ENCODE assay signal across 14 cellular contexts in genomic region chr12:25253371-25254068, GRCh38. TPM values are rescaled to one million over a fixed set of nuclear protein-coding genes. Genes with fewer than 3 reads are reported as not detected.
DNase-seq lines count a peak whose midpoint lies in the region; ATAC-seq, FAIRE-seq and TF ChIP-seq lines count a peak whose summit lies in the region.
"Had no signal": no experiment of that assay in that cellular context is flagged by ENCODE, and none has a peak within 500 bp of the region (broad histone marks: within the 10 kb centered on the region; RNA-seq: fewer than 3 reads in every experiment).

No MANE protein-coding gene starts in this region.

- 85% methylated on average over 5 of the region's 5 CpGs for WGBS in esophagus muscularis mucosa

- H3K9me3 ChIP-seq in CD8-positive, alpha-beta T cell (ENCODE audit: low read length) = no peaks in the 10 kb centered on the region
- H3K9me3 ChIP-seq in naive thymus-derived CD4-positive, alpha-beta T cell (ENCODE audit: control insufficient read depth in 2 of 3, low read length in 3 of 3) = no peaks in the 10 kb centered on the region
- no peaks in the 10 kb centered on the region for H3K9me3 ChIP-seq in esophagus muscularis mucosa
- H3K9me3 ChIP-seq: mucosa of descending colon had no signal

- H3K27me3 Mint-ChIP-seq in CD8-positive, alpha-beta T cell (ENCODE audit: low read depth) = no peaks in the 10 kb centered on the region
- H3K27me3 Mint-ChIP-seq in T-cell = no peaks in the 10 kb centered on the region
- H3K27me3 Mint-ChIP-seq in naive thymus-derived CD4-positive, alpha-beta T cell = peaks cover 0 to 25% (median 0%) of the 10 kb centered on the region in 5 donors

- DNase-seq in CD8-positive, alpha-beta T cell = no peak
- DNase-seq in T-cell (no peak), esophagus muscularis mucosa (ENCODE audit: extremely low spot score) (no peak), H54 (ENCODE audit: insufficient read length, low spot score) (no peak)
- DNase-seq in naive thymus-derived CD4-positive, alpha-beta T cell = no peak
- DNase-seq: activated CD4-positive, alpha-beta T cell treated with anti-CD3 and anti-CD28 coated beads, Interleukin-2, amount 50 U/mL, for 4 hours; activated naive CD4-positive, alpha-beta T cell treated with anti-CD3 and anti-CD28 coated beads, Interleukin-2, amount 50 U/mL, for 16 hours; activated T-cell treated with anti-CD3 and anti-CD28 coated beads, Interleukin-2, amount 50 U/mL, for 4 hours; mucosa of descending colon; right cardiac atrium had no signal

- no peak for TF ChIP-seq EP300 in esophagus muscularis mucosa (IDR thresholded peaks at IDR 0.05)

- ATAC-seq in CD8-positive, alpha-beta T cell = no peak
- ATAC-seq in GM18517 (IDR thresholded peaks at IDR 0.05; ENCODE audit: unreplicated experiment) = peak; percentile 27
- no peak for ATAC-seq in T-cell (replicated peaks in 1 of 4)
- ATAC-seq in naive thymus-derived CD4-positive, alpha-beta T cell = no peak
- no peak for ATAC-seq in GM21529 (IDR thresholded peaks at IDR 0.05; ENCODE audit: unreplicated experiment)
- ATAC-seq: activated T-cell treated with anti-CD3 and anti-CD28 coated beads, Interleukin-2, amount 50 U/mL, for 4 hours; left lobe of liver; mucosa of descending colon; right cardiac atrium had no signal

- H3K9me3 Mint-ChIP-seq in CD8-positive, alpha-beta T cell = no peaks in the 10 kb centered on the region
- no peaks in the 10 kb centered on the region for H3K9me3 Mint-ChIP-seq in T-cell
- H3K9me3 Mint-ChIP-seq in naive thymus-derived CD4-positive, alpha-beta T cell = peaks cover 0 to 3% (median 0%) of the 10 kb centered on the region in 11 donors
- H3K9me3 Mint-ChIP-seq: activated T-cell treated with anti-CD3 and anti-CD28 coated beads, Interleukin-2, amount 50 U/mL, for 4 hours had no signal

- peaks cover 25% of the 10 kb centered on the region for H3K4me1 Mint-ChIP-seq in CD8-positive, alpha-beta T cell (ENCODE audit: low read depth)
- peaks cover 27 to 38% (median 28%) of the 10 kb centered on the region in 3 donors for H3K4me1 Mint-ChIP-seq in T-cell
- H3K4me1 Mint-ChIP-seq in naive thymus-derived CD4-positive, alpha-beta T cell = peaks cover 5 to 35% (median 29%) of the 10 kb centered on the region in 7 donors

- H3K4me3 ChIP-seq in CD8-positive, alpha-beta T cell (ENCODE audit: low read depth, low read length) = no peak overlapping the region
- H3K4me3 ChIP-seq in naive thymus-derived CD4-positive, alpha-beta T cell (ENCODE audit: low read length) = no peak overlapping the region
- no peak overlapping the region for H3K4me3 ChIP-seq in esophagus muscularis mucosa
- H3K4me3 ChIP-seq: mucosa of descending colon had no signal

- FAIRE-seq in H54 (lab: Jason Lieb, UNC) = no peak
- FAIRE-seq: D721Med had no signal

- no peaks in the 10 kb centered on the region for H3K27me3 ChIP-seq in CD8-positive, alpha-beta T cell (ENCODE audit: insufficient read depth, low read length)
- H3K27me3 ChIP-seq in naive thymus-derived CD4-positive, alpha-beta T cell (ENCODE audit: control insufficient read depth in 2 of 2, insufficient read depth in 2 of 2, low read length in 2 of 2) = no peaks in the 10 kb centered on the region
- H3K27me3 ChIP-seq in esophagus muscularis mucosa = no peaks in the 10 kb centered on the region

- no peak for TF ChIP-seq CTCF in CD8-positive, alpha-beta T cell (IDR thresholded peaks at IDR 0.05)
- TF ChIP-seq CTCF in esophagus muscularis mucosa (IDR thresholded peaks at IDR 0.05) = no peak

- H3K27ac ChIP-seq in CD8-positive, alpha-beta T cell (ENCODE audit: low read depth, low read length) = no peak overlapping the region
- H3K27ac ChIP-seq in naive thymus-derived CD4-positive, alpha-beta T cell (ENCODE audit: low read depth, low read length) = no peak overlapping the region
- no peak overlapping the region for H3K27ac ChIP-seq in esophagus muscularis mucosa (replicated peaks in 1 of 4)

- CTCF ChIA-PET in CD8-positive, alpha-beta T cell (lab: Charles Lee) = interaction anchor here (1.2 kb wide), 1 partner anchor 129 kb away, joined by 3 read pairs; no protein-coding TSS in a partner anchor
- CTCF ChIA-PET in T-cell (lab: Charles Lee) = interaction anchor here in 1 of 2 donors (3.0 kb wide), 1 partner anchor 12 kb away, joined by 26 read pairs; no protein-coding TSS in a partner anchor
- CTCF ChIA-PET in naive thymus-derived CD4-positive, alpha-beta T cell (lab: Charles Lee) = no interaction called here

- H3K36me3 Mint-ChIP-seq in CD8-positive, alpha-beta T cell = peaks cover 10% of the 10 kb centered on the region
- H3K36me3 Mint-ChIP-seq in T-cell = no peaks in the 10 kb centered on the region
- peaks cover 0 to 5% (median 0%) of the 10 kb centered on the region in 5 donors for H3K36me3 Mint-ChIP-seq in naive thymus-derived CD4-positive, alpha-beta T cell

- no peak overlapping the region for H3K4me3 Mint-ChIP-seq in CD8-positive, alpha-beta T cell
- H3K4me3 Mint-ChIP-seq in T-cell = peak overlapping the region in 1 of 3 donors; percentile 91
- H3K4me3 Mint-ChIP-seq in naive thymus-derived CD4-positive, alpha-beta T cell = peak overlapping the region in 4 of 10 donors; percentile 0 to 16 (median 10)

- no peaks in the 10 kb centered on the region for H3K36me3 ChIP-seq in CD8-positive, alpha-beta T cell (ENCODE audit: insufficient read depth, low read length)
- H3K36me3 ChIP-seq in naive thymus-derived CD4-positive, alpha-beta T cell (ENCODE audit: control insufficient read depth in 2 of 3, insufficient read depth in 3 of 3, low read length in 3 of 3) = peaks cover 0 to 3% (median 0%) of the 10 kb centered on the region in 3 experiments
- no peaks in the 10 kb centered on the region for H3K36me3 ChIP-seq in esophagus muscularis mucosa

- POLR2A ChIA-PET in CD8-positive, alpha-beta T cell (lab: Charles Lee) = no interaction called here
- POLR2A ChIA-PET in T-cell (lab: Charles Lee) = interaction anchor here in 1 of 2 donors (0.6 kb wide), 1 partner anchor 19 kb away, joined by 3 read pairs; no protein-coding TSS in a partner anchor
- POLR2A ChIA-PET in naive thymus-derived CD4-positive, alpha-beta T cell (lab: Charles Lee) = interaction anchor here (0.6 to 3.7 kb wide), 4 partner anchors 12 to 124 kb away, joined by 3 to 52 read pairs (median 3); no protein-coding TSS in a partner anchor

- no peak for TF ChIP-seq POLR2A in esophagus muscularis mucosa (IDR thresholded peaks at IDR 0.05; ENCODE audit: low read depth)
- no peak for TF ChIP-seq POLR2A in H54 (IDR thresholded peaks at IDR 0.05; ENCODE audit: low read depth, low read length)

- peak overlapping the region; percentile 25 for H3K27ac Mint-ChIP-seq in CD8-positive, alpha-beta T cell
- peak overlapping the region; percentile 21 to 75 for H3K27ac Mint-ChIP-seq in T-cell
- peak overlapping the region in 7 of 9 donors; percentile 9 to 92 (median 59) for H3K27ac Mint-ChIP-seq in naive thymus-derived CD4-positive, alpha-beta T cell

- intact Hi-C loops in CD8-positive, alpha-beta T cell (cut with DNase I, micrococcal nuclease) = loop anchor here in 1 of 2 experiments (5.0 kb wide), 1 partner anchor 69 kb away; no protein-coding TSS in a partner anchor
- intact Hi-C loops in naive thymus-derived CD4-positive, alpha-beta T cell (cut with micrococcal nuclease) = loop anchor here in 1 of 2 donors (10.0 kb wide), 1 partner anchor 341 kb away; no protein-coding TSS in a partner anchor
- intact Hi-C loops in esophagus muscularis mucosa (cut with DNase I) = loop anchor here (5.0 kb wide), 1 partner anchor 79 kb away; no protein-coding TSS in a partner anchor

- peaks cover 11% of the 10 kb centered on the region for H3K4me1 ChIP-seq in CD8-positive, alpha-beta T cell (ENCODE audit: insufficient read depth, low read length)
- H3K4me1 ChIP-seq in naive thymus-derived CD4-positive, alpha-beta T cell (ENCODE audit: control insufficient read depth in 2 of 2, insufficient read depth in 2 of 2, low read length in 2 of 2) = peaks cover 0 to 5% of the 10 kb centered on the region in 2 donors
- peaks cover 12 to 24% (median 17%) of the 10 kb centered on the region in 4 donors for H3K4me1 ChIP-seq in esophagus muscularis mucosa

RNA-seq across cellular contexts. Expression of gene KRAS, which starts 2.8 kb away (rescaled TPM):
- total RNA-seq in CD8-positive, alpha-beta T cell = 10 to 100 TPM; 47.1 to 49.3 TPM
- 10 to 100 TPM; 29.1 to 44.1 (median 31.5) TPM for total RNA-seq in T-cell
- total RNA-seq in naive thymus-derived CD4-positive, alpha-beta T cell = 10 to 100 TPM; 33.1 to 39.9 (median 35.7) TPM
- polyA plus RNA-seq in naive thymus-derived CD4-positive, alpha-beta T cell = 10 to 100 TPM; 31.5 to 66.0 TPM
- total RNA-seq in esophagus muscularis mucosa = 10 to 100 TPM; 29.0 to 37.0 (median 34.1) TPM

RNA-seq across cellular contexts. Expression of gene ETFRF1, which starts 58.5 kb away (rescaled TPM):
- 10 to 100 TPM; 29.2 to 30.1 TPM for total RNA-seq in CD8-positive, alpha-beta T cell
- total RNA-seq in T-cell = 10 to 100 TPM; 20.0 to 34.4 (median 22.1) TPM
- 10 to 100 TPM; 12.9 to 39.5 (median 34.4) TPM for total RNA-seq in naive thymus-derived CD4-positive, alpha-beta T cell
- 10 to 100 TPM; 31.8 to 80.4 TPM for polyA plus RNA-seq in naive thymus-derived CD4-positive, alpha-beta T cell
- 10 to 100 TPM; 26.4 to 61.9 (median 40.3) TPM for total RNA-seq in esophagus muscularis mucosa

RNA-seq across cellular contexts. Expression of gene DNAI7, which starts 58.6 kb away (rescaled TPM):
- under 1 TPM; 0.16 to 0.53 TPM for total RNA-seq in CD8-positive, alpha-beta T cell
- under 1 TPM in 3 of 5 donors, not detected in 2; 0.16 to 0.90 (median 0.30) TPM for total RNA-seq in T-cell
- under 1 TPM in 4 of 5 experiments, not detected in 1; 0.34 to 0.72 (median 0.50) TPM for total RNA-seq in naive thymus-derived CD4-positive, alpha-beta T cell
- under 1 TPM in 1 of 2 donors, not detected in 1; 0.48 TPM for polyA plus RNA-seq in naive thymus-derived CD4-positive, alpha-beta T cell
- 1 to 10 TPM in 1 of 4 donors, under 1 TPM in 2, not detected in 1; 0.26 to 1.3 (median 0.40) TPM for total RNA-seq in esophagus muscularis mucosa
- total RNA-seq: activated T-cell treated with anti-CD3 and anti-CD28 coated beads, Interleukin-2, amount 50 U/mL, for 4 hours; left lobe of liver had no signal
